13 cellular contexts compared by ENCODE assay signal in the genomic region with DNA sequence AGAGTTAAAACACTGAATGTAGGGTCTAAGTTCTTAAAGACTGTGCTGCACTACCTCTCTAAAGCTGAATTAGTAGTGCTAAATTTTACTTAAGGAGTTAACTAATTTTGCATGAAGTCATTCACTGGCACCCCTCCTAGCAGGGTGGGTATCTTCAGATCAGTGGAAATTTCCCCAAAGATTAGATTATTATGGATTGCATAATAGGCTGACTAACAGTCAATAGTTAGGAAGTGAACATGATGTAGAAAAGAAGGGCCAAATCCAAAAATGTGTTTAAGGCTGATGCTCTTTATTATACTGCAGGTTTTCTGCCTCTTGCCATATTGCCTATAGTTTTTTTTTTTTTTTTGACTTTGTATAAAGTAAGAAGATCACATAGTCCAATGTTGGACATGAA. TPM values are rescaled to one million over a fixed set of nuclear protein-coding genes. Genes with fewer than 3 reads are reported as not detected.
A peak's percentile ranks its signal among the peaks of the same experiment; 100 is the strongest.
DNase-seq lines count a peak whose midpoint lies in the region; ATAC-seq and TF ChIP-seq lines count a peak whose summit lies in the region.
"Had no signal": no experiment of that assay in that cellular context is flagged by ENCODE, and none has a peak within 500 bp of the region (broad histone marks: within the 10 kb centered on the region; RNA-seq: fewer than 3 reads in every experiment).

No MANE protein-coding gene starts in this region.

- peaks cover 9% of the 10 kb centered on the region for H3K36me3 Mint-ChIP-seq in T-helper 17 cell (ENCODE audit: low read depth)

- H3K4me3 ChIP-seq in fibroblast of the aortic adventitia (ENCODE audit: low read depth, low read length): peak overlapping the region; percentile 1
- H3K4me3 ChIP-seq: skin epidermis had no signal

- H3K9me3 ChIP-seq in T-helper 17 cell (ENCODE audit: control insufficient read depth, low read length, poor library complexity, severe bottlenecking): no peaks in the 10 kb centered on the region
- H3K9me3 ChIP-seq: neutrophil had no signal

- ATAC-seq in T-helper 17 cell (no peak), HG03342 (IDR thresholded peaks at IDR 0.05; ENCODE audit: unreplicated experiment) (no peak)

- no peaks in the 10 kb centered on the region for H3K27me3 Mint-ChIP-seq in T-helper 17 cell
- H3K27me3 Mint-ChIP-seq: activated T-cell treated with anti-CD3 and anti-CD28 coated beads, Interleukin-2, amount 50 U/mL, for 24 hours had no signal

- H3K27ac Mint-ChIP-seq in T-helper 17 cell: peak overlapping the region; percentile 49
- H3K27ac Mint-ChIP-seq: activated T-cell treated with anti-CD3 and anti-CD28 coated beads, Interleukin-2, amount 50 U/mL, for 24 hours had no signal

- H3K4me3 Mint-ChIP-seq in T-helper 17 cell: no peak overlapping the region
- H3K4me3 Mint-ChIP-seq: activated T-cell treated with anti-CD3 and anti-CD28 coated beads, Interleukin-2, amount 50 U/mL, for 24 hours had no signal

- TF ChIP-seq CTCF in fibroblast of the aortic adventitia (IDR thresholded peaks at IDR 0.05; ENCODE audit: insufficient read depth, low read length): no peak

- peak; percentile 75 for DNase-seq in GM03348 (ENCODE audit: low spot score)
- DNase-seq in T-helper 17 cell: no peak
- peak; percentile 88 for DNase-seq in fibroblast of the aortic adventitia (ENCODE audit: low read depth)
- peak; percentile 65 for DNase-seq in stromal cell of bone marrow (ENCODE audit: low read depth)
- DNase-seq in activated CD4-positive, alpha-beta T cell treated with anti-CD3 and anti-CD28 coated beads, Interleukin-2, amount 50 U/mL, for 48 hours: no peak
- DNase-seq in COLO668 (lab: John Stamatoyannopoulos, UW; ENCODE audit: unreplicated experiment): no peak
- DNase-seq: activated CD4-positive, CD25-positive, alpha-beta regulatory T cell treated with anti-CD3 and anti-CD28 coated beads, Interleukin-2, amount 50 U/mL, for 72 hours; activated T-cell treated with anti-CD3 and anti-CD28 coated beads, Interleukin-2, amount 50 U/mL, for 24 hours; NCI-H2081 treated with DMSO at 0.1 percent for 48 hours; SW 1271 had no signal

- H3K4me1 Mint-ChIP-seq in T-helper 17 cell: peaks cover 40% of the 10 kb centered on the region

RNA-seq across cellular contexts. Expression of a gene that starts 5.2 kb away (rescaled TPM):
- total RNA-seq in T-helper 17 cell (100 to 1,000 TPM in 1 of 2 donors, 10 to 100 TPM in 1; 93.7 to 104 TPM), fibroblast of the aortic adventitia (ENCODE audit: low replicate concordance) (123 and 280 TPM in 2 replicates)

Comparison
In these comparisons a context has a peak if more than half of its experiments do, and no peak if none do; other contexts are left out.
1. DNase-seq: peak in GM03348 (single experiment), fibroblast of the aortic adventitia (single experiment) and stromal cell of bone marrow (single experiment); none in T-helper 17 cell (0 of 3), activated CD4-positive, alpha-beta T cell treated with anti-CD3 and anti-CD28 coated beads, Interleukin-2, amount 50 U/mL, for 48 hours (0 of 2) and COLO668 (single experiment).